ENCODE assay signal across 19 cellular contexts in the genomic region with DNA sequence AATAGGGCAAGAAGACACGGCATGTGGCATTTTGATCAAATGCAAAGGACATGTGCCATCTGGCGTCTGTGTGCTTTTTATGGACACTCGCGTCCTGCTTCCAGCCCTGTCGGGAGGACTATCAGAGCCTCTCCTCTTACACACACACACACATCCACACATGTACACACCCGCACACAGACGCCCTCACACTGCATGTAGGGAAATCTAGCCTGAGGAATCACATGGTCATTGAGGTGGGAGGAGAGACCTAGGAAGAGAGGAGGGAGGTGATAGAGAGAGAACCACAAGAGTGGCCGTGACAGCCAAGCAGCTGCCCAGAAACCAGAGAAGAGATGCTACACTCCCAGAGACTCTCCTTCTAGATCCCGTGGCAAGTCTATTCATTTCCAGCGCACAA.
"Had no signal": no experiment of that assay in that cellular context is flagged by ENCODE, and none has a peak within 500 bp of the region (broad histone marks: within the 10 kb centered on the region; RNA-seq: fewer than 3 reads in every experiment).

No MANE protein-coding gene starts in this region.

- H3K36me3 ChIP-seq: brain microvascular endothelial cell, gastrocnemius medialis, heart left ventricle, neutrophil, tibial nerve had no signal

- H3K27me3 ChIP-seq: brain microvascular endothelial cell, gastrocnemius medialis, heart left ventricle, neutrophil, tibial nerve had no signal

- H3K27ac Mint-ChIP-seq: activated CD4-positive, alpha-beta memory T cell treated with anti-CD3 and anti-CD28 coated beads, Interleukin-2, amount 10 ng/mL, durations not matched to agents 7 days and 5 days; activated CD4-positive, alpha-beta T cell treated with anti-CD3 and anti-CD28 coated beads for 36 hours; activated T-cell treated with anti-CD3 and anti-CD28 coated beads, Interleukin-2, amount 50 U/mL, for 24 hours; activated T-helper 2 cell treated with anti-CD3 and anti-CD28 coated beads, Interferon-gamma antibody, Interleukin-2, Interleukin-4, amounts not matched to agents 10 μg/mL and 5 μg/mL and 100 μg/mL, durations not matched to agents 14 hours and 24 hours and 36 hours; natural killer cell; T-helper 2 cell treated with Interferon-gamma antibody and Interleukin-4, amounts not matched to agents 5 μg/mL and 100 μg/mL, for 36 hours had no signal

- H3K9me3 Mint-ChIP-seq: activated CD4-positive, alpha-beta memory T cell treated with anti-CD3 and anti-CD28 coated beads, Interleukin-2, amount 10 ng/mL, durations not matched to agents 7 days and 5 days; activated T-cell treated with anti-CD3 and anti-CD28 coated beads, Interleukin-2, amount 50 U/mL, for 24 hours; activated T-helper 2 cell treated with anti-CD3 and anti-CD28 coated beads, Interferon-gamma antibody, Interleukin-2, Interleukin-4, amounts not matched to agents 10 μg/mL and 5 μg/mL and 100 μg/mL, durations not matched to agents 14 hours and 24 hours and 36 hours; natural killer cell; T-helper 2 cell treated with Interferon-gamma antibody and Interleukin-4, amounts not matched to agents 5 μg/mL and 100 μg/mL, for 36 hours had no signal

- H3K27ac ChIP-seq: brain microvascular endothelial cell, gastrocnemius medialis, heart left ventricle, neutrophil, tibial nerve had no signal

- DNase-seq: activated CD4-positive, alpha-beta memory T cell treated with anti-CD3 and anti-CD28 coated beads, Interleukin-2, amount 10 ng/mL, durations not matched to agents 7 days and 5 days; activated CD4-positive, alpha-beta T cell treated with anti-CD3 and anti-CD28 coated beads for 36 hours; activated naive CD4-positive, alpha-beta T cell treated with Interleukin-2 at 50 U/mL for 16 hours; activated T-cell treated with anti-CD3 and anti-CD28 coated beads, Interleukin-2, amount 50 U/mL, for 24 hours; brain microvascular endothelial cell; central memory CD4-positive, alpha-beta T cell; cortex of kidney; effector CD4-positive, alpha-beta T cell; gastrocnemius medialis; heart left ventricle; natural killer cell; retina; stimulated activated CD4-positive, alpha-beta T cell treated with anti-CD3 and anti-CD28 coated beads, Interleukin-12 subunit alpha, Interleukin-12 subunit beta, amount 100 ng/mL, for 4 hours; stimulated activated CD4-positive, alpha-beta T cell treated with anti-CD3 and anti-CD28 coated beads, Interleukin-1b, Interleukin-23, amount 100 ng/mL, for 48 hours; stimulated activated naive CD4-positive, alpha-beta T cell treated with Interleukin-2 at 50 U/mL for 16 hours had no signal

- H3K4me3 ChIP-seq: gastrocnemius medialis, heart left ventricle, tibial nerve had no signal

- H3K36me3 Mint-ChIP-seq: natural killer cell had no signal

- H3K27me3 Mint-ChIP-seq: activated T-cell treated with anti-CD3 and anti-CD28 coated beads, Interleukin-2, amount 50 U/mL, for 24 hours had no signal

- H3K4me3 Mint-ChIP-seq: activated CD4-positive, alpha-beta memory T cell treated with anti-CD3 and anti-CD28 coated beads, Interleukin-2, amount 10 ng/mL, durations not matched to agents 7 days and 5 days; activated CD4-positive, alpha-beta T cell treated with anti-CD3 and anti-CD28 coated beads for 36 hours; activated T-cell treated with anti-CD3 and anti-CD28 coated beads, Interleukin-2, amount 50 U/mL, for 24 hours; natural killer cell; T-helper 2 cell treated with Interferon-gamma antibody and Interleukin-4, amounts not matched to agents 5 μg/mL and 100 μg/mL, for 36 hours had no signal

- H3K9me3 ChIP-seq: gastrocnemius medialis, heart left ventricle, neutrophil, tibial nerve had no signal

- H3K4me1 ChIP-seq: gastrocnemius medialis, tibial nerve had no signal

- H3K4me1 Mint-ChIP-seq: activated CD4-positive, alpha-beta memory T cell treated with anti-CD3 and anti-CD28 coated beads, Interleukin-2, amount 10 ng/mL, durations not matched to agents 7 days and 5 days; activated CD4-positive, alpha-beta T cell treated with anti-CD3 and anti-CD28 coated beads for 36 hours; natural killer cell had no signal
